1 cellular context compared by ENCODE assay signal in genomic region chr22:44676441-44677298, GRCh38.
TF ChIP-seq lines count a peak whose summit lies in the region.

No MANE protein-coding gene starts in this region.

TF ChIP-seq in K562, 482 proteins besides CTCF, POLR2A, EP300 and RAD21 (continued from another document and continues in another):
- TF ChIP-seq MYC (IDR thresholded peaks at IDR 0.05; ENCODE audit: low read depth, low read length), result peak; percentile 64; the same call in 1 of the 2 replicates
- TF ChIP-seq MYC (CRISPR knock-in tag; IDR thresholded peaks at IDR 0.05; ENCODE audit: borderline replicate concordance, low read depth), result no peak; the same call in 1 of the 2 replicates
- no peak for TF ChIP-seq ZNF785 (CRISPR knock-in tag; IDR thresholded peaks at IDR 0.05)
- TF ChIP-seq ZNF778 (CRISPR knock-in tag; IDR thresholded peaks at IDR 0.05), result no peak
- TF ChIP-seq TCF15 (CRISPR knock-in tag; IDR thresholded peaks at IDR 0.05), result no peak
- TF ChIP-seq REST (CRISPR knock-in tag; IDR thresholded peaks at IDR 0.05; ENCODE audit: low read depth), result peak; percentile 15; the same call in 1 of the 2 replicates
- peak; percentile 91 for TF ChIP-seq MYNN (IDR thresholded peaks at IDR 0.05)
- TF ChIP-seq MYNN (CRISPR knock-in tag; IDR thresholded peaks at IDR 0.05), result no peak
- TF ChIP-seq DMBX1 (CRISPR knock-in tag; IDR thresholded peaks at IDR 0.05; ENCODE audit: borderline replicate concordance), result peak; percentile 81
- no peak for TF ChIP-seq HNRNPUL1 (IDR thresholded peaks at IDR 0.05; ENCODE audit: low read length)
- TF ChIP-seq SMC3 (conservative IDR thresholded peaks at IDR 0.05; ENCODE audit: insufficient read depth, low read depth, low read length), result no peak
- TF ChIP-seq ZNF592 (IDR thresholded peaks at IDR 0.05), result peak; percentile 85
- TF ChIP-seq E2F1 (CRISPR knock-in tag; IDR thresholded peaks at IDR 0.05), result no peak
- no peak for TF ChIP-seq ZNF124 (CRISPR knock-in tag; IDR thresholded peaks at IDR 0.05)
- no peak for TF ChIP-seq CHCHD3 (CRISPR knock-in tag; IDR thresholded peaks at IDR 0.05)
- TF ChIP-seq HDAC2 (IDR thresholded peaks at IDR 0.05), result peak; percentile 91
- TF ChIP-seq FOXJ2 (tag; IDR thresholded peaks at IDR 0.05), result no peak
- TF ChIP-seq ZNF280A (IDR thresholded peaks at IDR 0.05; ENCODE audit: low read depth, partially characterized antibody), result no peak
- TF ChIP-seq E2F3 (CRISPR knock-in tag; IDR thresholded peaks at IDR 0.05), result no peak
- TF ChIP-seq TOE1 (IDR thresholded peaks at IDR 0.05; ENCODE audit: borderline replicate concordance), result peak; percentile 93
- TF ChIP-seq TOE1 (CRISPR knock-in tag; IDR thresholded peaks at IDR 0.05; ENCODE audit: borderline replicate concordance, low read depth), result no peak
- TF ChIP-seq ZNF174 (CRISPR knock-in tag; IDR thresholded peaks at IDR 0.05), result no peak
- peak; percentile 59 for TF ChIP-seq KDM5B (IDR thresholded peaks at IDR 0.05; ENCODE audit: insufficient replicate concordance, low read depth, low read length)
- TF ChIP-seq ZNF586 (CRISPR knock-in tag; conservative IDR thresholded peaks at IDR 0.05), result no peak
- TF ChIP-seq ZBTB1 (CRISPR knock-in tag; IDR thresholded peaks at IDR 0.05; ENCODE audit: borderline replicate concordance, low read depth), result 0 out of 2 replicates have a peak, but pooled peaks have one; percentile 41
- TF ChIP-seq GTF3C2 (IDR thresholded peaks at IDR 0.05; ENCODE audit: borderline replicate concordance, extremely low read depth, insufficient read length), result no peak
- TF ChIP-seq ZNF551 (CRISPR knock-in tag; IDR thresholded peaks at IDR 0.05), result no peak
- no peak for TF ChIP-seq UBTF (IDR thresholded peaks at IDR 0.05; ENCODE audit: borderline replicate concordance in 1 of 2, low read depth in 2 of 2, low read length in 2 of 2)
- TF ChIP-seq C11orf30 (IDR thresholded peaks at IDR 0.05; ENCODE audit: low read depth), result peak; percentile 96
- TF ChIP-seq ZBTB7A (IDR thresholded peaks at IDR 0.05; ENCODE audit: borderline replicate concordance, control insufficient read depth, low read depth, low read length), result peak; percentile 82; the same call in 1 of the 2 replicates
- no peak for TF ChIP-seq PRMT5 (CRISPR knock-in tag; IDR thresholded peaks at IDR 0.05)
